ENCODE assay signal across 8 cellular contexts in genomic region chr1:155017021-155017945, GRCh38. TPM values are rescaled to one million over a fixed set of nuclear protein-coding genes. Genes with fewer than 3 reads are reported as not detected.
DNase-seq lines count a peak whose midpoint lies in the region; TF ChIP-seq lines count a peak whose summit lies in the region.

No MANE protein-coding gene starts in this region.

- H3K27ac ChIP-seq in HEK293 (ENCODE audit: extremely low read depth, low read depth, low read length) (peak overlapping the region; percentile 48), right atrium auricular region (peak overlapping the region; percentile 88 to 93), urinary bladder (ENCODE audit: low read depth) (peak overlapping the region; percentile 80)

- DNase-seq in GM06990 (ENCODE audit: extremely low read depth, insufficient read length) (peak; percentile 89), NCI-H1092 (lab: John Stamatoyannopoulos, UW) (peak; percentile 62), amniotic stem cell (lab: John Stamatoyannopoulos, UW) (peak; percentile 73), right atrium auricular region (ENCODE audit: low spot score) (peak; percentile 93), pulmonary artery endothelial cell (ENCODE audit: low read depth, low spot score) (peak; percentile 65)

- no peaks in the 10 kb centered on the region for H3K27me3 Mint-ChIP-seq in T-helper 1 cell treated with Interleukin-12 subunit alpha and Interleukin-12 subunit beta and Interleukin-4 antibody, amounts not matched to agents 30 μg/mL and 1 μg/mL, for 36 hours (ENCODE audit: low read depth)

- H3K36me3 ChIP-seq in GM06990 (ENCODE audit: control insufficient read depth, insufficient read depth, low read length) = peaks cover 9% of the 10 kb centered on the region
- H3K36me3 ChIP-seq in HEK293 (ENCODE audit: control insufficient read depth in 2 of 2, insufficient read depth in 1 of 2, low read length in 2 of 2) = peaks cover 0 to 35% of the 10 kb centered on the region in 2 experiments; a peak in 1 of 3 replicates
- peaks cover 26% of the 10 kb centered on the region for H3K36me3 ChIP-seq in right atrium auricular region
- H3K36me3 ChIP-seq in urinary bladder (ENCODE audit: insufficient read depth) = no peaks in the 10 kb centered on the region

- peak overlapping the region; percentile 21 for H3K4me3 Mint-ChIP-seq in T-helper 1 cell treated with Interleukin-12 subunit alpha and Interleukin-12 subunit beta and Interleukin-4 antibody, amounts not matched to agents 30 μg/mL and 1 μg/mL, for 36 hours

- peaks cover 41% of the 10 kb centered on the region for H3K36me3 Mint-ChIP-seq in T-helper 1 cell treated with Interleukin-12 subunit alpha and Interleukin-12 subunit beta and Interleukin-4 antibody, amounts not matched to agents 30 μg/mL and 1 μg/mL, for 36 hours (ENCODE audit: low read depth)

- H3K4me3 ChIP-seq in GM06990 (replicated peaks; ENCODE audit: low read depth, low read length) (peak overlapping the region; percentile 55), HEK293 (ENCODE audit: low read depth, low read length) (peak overlapping the region; percentile 31), right atrium auricular region (peak overlapping the region; percentile 23 to 54), urinary bladder (ENCODE audit: low read depth, low read length) (peak overlapping the region; percentile 34)

- no peaks in the 10 kb centered on the region for H3K9me3 Mint-ChIP-seq in T-helper 1 cell treated with Interleukin-12 subunit alpha and Interleukin-12 subunit beta and Interleukin-4 antibody, amounts not matched to agents 30 μg/mL and 1 μg/mL, for 36 hours

- peak overlapping the region; percentile 52 for H3K27ac Mint-ChIP-seq in T-helper 1 cell treated with Interleukin-12 subunit alpha and Interleukin-12 subunit beta and Interleukin-4 antibody, amounts not matched to agents 30 μg/mL and 1 μg/mL, for 36 hours

- H3K27me3 ChIP-seq in GM06990 (replicated peaks; ENCODE audit: control insufficient read depth, insufficient read depth, low read length) (no peaks in the 10 kb centered on the region), right atrium auricular region (no peaks in the 10 kb centered on the region)

- CTCF ChIA-PET in HEK293 (lab: Yijun Ruan, JAX) = interaction anchor here (0.6 to 3.3 kb wide), 41 partner anchors 8 to 331 kb away, joined by 3 to 38 read pairs (median 5); partner anchors contain the start of genes ADAM15, DCST1, DCST2 and EFNA3

- POLR2A ChIA-PET in HEK293 (lab: Yijun Ruan, JAX) = interaction anchor here (0.7 to 2.2 kb wide), 13 partner anchors 11 to 67 kb away, joined by 3 to 12 read pairs (median 6); partner anchors contain the start of genes ADAM15, FLAD1, LENEP and PBXIP1

- H3K4me1 Mint-ChIP-seq in T-helper 1 cell treated with Interleukin-12 subunit alpha and Interleukin-12 subunit beta and Interleukin-4 antibody, amounts not matched to agents 30 μg/mL and 1 μg/mL, for 36 hours (ENCODE audit: low read depth) = peaks cover 58% of the 10 kb centered on the region

- H3K9me3 ChIP-seq in HEK293 (ENCODE audit: control insufficient read depth, insufficient read depth, low read depth, low read length) (no peaks in the 10 kb centered on the region), right atrium auricular region (no peaks in the 10 kb centered on the region)

- peak; percentile 100 for TF ChIP-seq CTCF in GM06990 (IDR thresholded peaks at IDR 0.05; ENCODE audit: insufficient read depth, low read length, poor library complexity, severe bottlenecking)
- TF ChIP-seq CTCF in HEK293 (tag by site-specific recombination; IDR thresholded peaks at IDR 0.05) = peak; percentile 100
- peak; percentile 98 to 100 for TF ChIP-seq CTCF in right atrium auricular region (IDR thresholded peaks at IDR 0.05)

- peaks cover 7% of the 10 kb centered on the region for H3K4me1 ChIP-seq in HEK293 (ENCODE audit: control insufficient read depth, insufficient read depth, low read length)
- H3K4me1 ChIP-seq in right atrium auricular region = peaks cover 0 to 36% of the 10 kb centered on the region in 2 donors
- H3K4me1 ChIP-seq in urinary bladder (ENCODE audit: insufficient read depth) = peaks cover 2% of the 10 kb centered on the region

- WGBS in urinary bladder = 3% methylated on average over 49 of the region's 49 CpGs

TF ChIP-seq in HEK293, 187 proteins besides CTCF, POLR2A, EP300 and RAD21 (continues in another document):
- TF ChIP-seq ZNF24 (tag by site-specific recombination; IDR thresholded peaks at IDR 0.05) = peak; percentile 68
- TF ChIP-seq, protein P1, sequence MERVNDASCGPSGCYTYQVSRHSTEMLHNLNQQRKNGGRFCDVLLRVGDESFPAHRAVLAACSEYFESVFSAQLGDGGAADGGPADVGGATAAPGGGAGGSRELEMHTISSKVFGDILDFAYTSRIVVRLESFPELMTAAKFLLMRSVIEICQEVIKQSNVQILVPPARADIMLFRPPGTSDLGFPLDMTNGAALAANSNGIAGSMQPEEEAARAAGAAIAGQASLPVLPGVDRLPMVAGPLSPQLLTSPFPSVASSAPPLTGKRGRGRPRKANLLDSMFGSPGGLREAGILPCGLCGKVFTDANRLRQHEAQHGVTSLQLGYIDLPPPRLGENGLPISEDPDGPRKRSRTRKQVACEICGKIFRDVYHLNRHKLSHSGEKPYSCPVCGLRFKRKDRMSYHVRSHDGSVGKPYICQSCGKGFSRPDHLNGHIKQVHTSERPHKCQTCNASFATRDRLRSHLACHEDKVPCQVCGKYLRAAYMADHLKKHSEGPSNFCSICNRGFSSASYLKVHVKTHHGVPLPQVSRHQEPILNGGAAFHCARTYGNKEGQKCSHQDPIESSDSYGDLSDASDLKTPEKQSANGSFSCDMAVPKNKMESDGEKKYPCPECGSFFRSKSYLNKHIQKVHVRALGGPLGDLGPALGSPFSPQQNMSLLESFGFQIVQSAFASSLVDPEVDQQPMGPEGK (tag by site-specific recombination; IDR thresholded peaks at IDR 0.05) = peak; percentile 100
- no peak for TF ChIP-seq ZNF513 (tag by site-specific recombination; IDR thresholded peaks at IDR 0.05)
- peak; percentile 98 for TF ChIP-seq ZFP37 (tag by site-specific recombination; IDR thresholded peaks at IDR 0.05)
- TF ChIP-seq KLF16 (tag by site-specific recombination; IDR thresholded peaks at IDR 0.05) = peak; percentile 96
- peak; percentile 93 for TF ChIP-seq GLIS1 (tag by site-specific recombination; IDR thresholded peaks at IDR 0.05)
- no peak for TF ChIP-seq ZNF16 (tag by site-specific recombination; IDR thresholded peaks at IDR 0.05; ENCODE audit: low read depth)
- peak; percentile 75; the same call in 1 of the 2 replicates for TF ChIP-seq ZSCAN16 (tag by site-specific recombination; IDR thresholded peaks at IDR 0.05)
- 0 out of 2 replicates have a peak, but pooled peaks have one; percentile 23 for TF ChIP-seq ZNF302 (tag by site-specific recombination; IDR thresholded peaks at IDR 0.05; ENCODE audit: low read depth)
- no peak for TF ChIP-seq ZNF514 (tag by site-specific recombination; IDR thresholded peaks at IDR 0.05)
- TF ChIP-seq KLF7 (tag by site-specific recombination; IDR thresholded peaks at IDR 0.05; ENCODE audit: borderline replicate concordance) = peak; percentile 98
- TF ChIP-seq ZNF211 (tag by site-specific recombination; IDR thresholded peaks at IDR 0.05; ENCODE audit: low read depth) = no peak
- peak; percentile 32 for TF ChIP-seq ZBTB21 (tag by site-specific recombination; IDR thresholded peaks at IDR 0.05)
- TF ChIP-seq ZNF146 (tag by site-specific recombination; IDR thresholded peaks at IDR 0.05) = peak; percentile 13; the same call in 1 of the 2 replicates
- TF ChIP-seq ZNF175 (tag by site-specific recombination; IDR thresholded peaks at IDR 0.05) = no peak
- peak; percentile 100 for TF ChIP-seq ZBTB48 (tag by site-specific recombination; IDR thresholded peaks at IDR 0.05)

RNA-seq across cellular contexts. Expression of gene ZBTB7B, which starts 14.7 kb away (rescaled TPM):
- 10 to 100 TPM; 30.3 to 53.4 TPM for total RNA-seq in right atrium auricular region
- 11.5 and 22.2 TPM in 2 replicates for total RNA-seq in pulmonary artery endothelial cell
- total RNA-seq in urinary bladder = 14.7 TPM
- polyA plus RNA-seq in urinary bladder = 52.0 TPM

RNA-seq across cellular contexts. Expression of gene DCST2, which starts 16.3 kb away (rescaled TPM):
- not detected for total RNA-seq in right atrium auricular region
- total RNA-seq in pulmonary artery endothelial cell = 0.07 TPM in 1 of 2 replicates, not detected in the other
- 0.53 TPM for total RNA-seq in urinary bladder
- polyA plus RNA-seq in urinary bladder = 1.2 TPM

RNA-seq across cellular contexts. Expression of gene DCST1, which starts 16.3 kb away (rescaled TPM):
- total RNA-seq in right atrium auricular region (not detected), pulmonary artery endothelial cell (not detected in 2 replicates), urinary bladder (not detected)
- polyA plus RNA-seq in urinary bladder = not detected

RNA-seq across cellular contexts. Expression of gene LENEP, which starts 23.9 kb away (rescaled TPM):
- total RNA-seq in right atrium auricular region (not detected), pulmonary artery endothelial cell (0.56 and 0.66 TPM in 2 replicates), urinary bladder (not detected)
- not detected for polyA plus RNA-seq in urinary bladder

RNA-seq across cellular contexts. Expression of gene ADAM15, which starts 33.8 kb away (rescaled TPM):
- total RNA-seq in right atrium auricular region = 10 to 100 TPM; 64.6 to 96.7 TPM
- 265 and 328 TPM in 2 replicates for total RNA-seq in pulmonary artery endothelial cell
- total RNA-seq in urinary bladder = 38.3 TPM
- polyA plus RNA-seq in urinary bladder = 118 TPM

Comparison
In these comparisons a context has a peak if more than half of its experiments do, and no peak if none do; other contexts are left out.
1. Peak in every context shown above with its lines: DNase-seq, H3K4me3 ChIP-seq and H3K27ac ChIP-seq.